21 cellular contexts compared by ENCODE assay signal in genomic region chr7:18877874-18878273, GRCh38.
DNase-seq lines count a peak whose midpoint lies in the region; ATAC-seq, FAIRE-seq and TF ChIP-seq lines count a peak whose summit lies in the region.
"Had no signal": no experiment of that assay in that cellular context is flagged by ENCODE, and none has a peak within 500 bp of the region (broad histone marks: within the 10 kb centered on the region; RNA-seq: fewer than 3 reads in every experiment).

No MANE protein-coding gene starts in this region.

- H4K91ac ChIP-seq in IMR-90 (ENCODE audit: insufficient read depth, low read depth, low read length), result no peak overlapping the region

- no peaks in the 10 kb centered on the region for H3K79me2 ChIP-seq in HepG2 (ENCODE audit: insufficient read depth, low read length)
- H3K79me2 ChIP-seq in K562 (ENCODE audit: control insufficient read depth, insufficient read depth, low read length), result no peaks in the 10 kb centered on the region

- no peak overlapping the region for H2BK20ac ChIP-seq in IMR-90 (ENCODE audit: low read depth, low read length)

- FAIRE-seq in HepG2 (lab: Jason Lieb, UNC) (no peak), K562 (lab: Jason Lieb, UNC) (no peak)
- FAIRE-seq: A204.1, GM12892, GM18507 had no signal

- TF ChIP-seq EP300 in HepG2 (IDR thresholded peaks at IDR 0.05; ENCODE audit: low read depth in 2 of 2, low read length in 2 of 2) (no peak), HepG2 (CRISPR knock-in tag; IDR thresholded peaks at IDR 0.05; ENCODE audit: borderline replicate concordance) (no peak), K562 (IDR thresholded peaks at IDR 0.05; ENCODE audit: low read length) (no peak)

- H3K9me1 ChIP-seq in IMR-90 (ENCODE audit: insufficient read depth, low read length) (no peaks in the 10 kb centered on the region), K562 (ENCODE audit: control insufficient read depth, insufficient read depth, low read length) (no peaks in the 10 kb centered on the region)

- TF ChIP-seq RAD21 in HepG2 (CRISPR knock-in tag; IDR thresholded peaks at IDR 0.05) (no peak), IMR-90 (IDR thresholded peaks at IDR 0.05; ENCODE audit: low read length) (no peak), K562 (CRISPR knock-in tag; conservative IDR thresholded peaks at IDR 0.05 in 1 of 2, IDR thresholded peaks at IDR 0.05 in 1 of 2) (no peak)

- H3K27ac ChIP-seq in HepG2 (ENCODE audit: extremely low read length, insufficient read depth, low read length), result no peak overlapping the region
- H3K27ac ChIP-seq in right lobe of liver, result no peak overlapping the region
- no peak overlapping the region for H3K27ac ChIP-seq in IMR-90 (ENCODE audit: insufficient read depth, low read length)
- H3K27ac ChIP-seq in K562 (ENCODE audit: extremely low read depth, low read depth, low read length), result no peak overlapping the region
- H3K27ac ChIP-seq: C4-2B, HL-60 had no signal

- H2BK15ac ChIP-seq in IMR-90 (ENCODE audit: low read depth, low read length), result no peak overlapping the region

- ATAC-seq in HepG2 (no peak), right lobe of liver (no peak), IMR-90 (ENCODE audit: low read depth) (no peak), K562 (no peak), GM21529 (IDR thresholded peaks at IDR 0.05; ENCODE audit: unreplicated experiment) (no peak)
- ATAC-seq: GM23338, HCT116 had no signal

- 0% methylated on average over 3 of the region's 3 CpGs for WGBS in HepG2 (ENCODE audit: low lambda C conversion rate)
- whole genome bisulfite sequencing in right lobe of liver (ENCODE audit: insufficient coverage, low coverage, low lambda C conversion rate, missing lambda C conversion rate), result 33% methylated on average over 3 of the region's 3 CpGs
- no CpG with 5 or more reads among the region's 3 CpGs for WGBS in IMR-90 (ENCODE audit: extremely low coverage in 2 of 2, insufficient read length in 1 of 2), 2 experiments
- 0% methylated on average over 3 of the region's 3 CpGs for WGBS in K562 (ENCODE audit: insufficient coverage, low coverage, missing lambda C conversion rate)

- no peak overlapping the region for H3K18ac ChIP-seq in IMR-90 (ENCODE audit: low read depth, low read length)

- DNase-seq in HepG2 (ENCODE audit: low spot score) (no peak), right lobe of liver (no peak), IMR-90 (no peak), K562 (ENCODE audit: extremely low read depth in 1 of 4, low spot score in 3 of 4) (no peak), DMS 273 (lab: John Stamatoyannopoulos, UW; ENCODE audit: unreplicated experiment) (no peak)
- DNase-seq: AML-193; CD4-positive, alpha-beta memory T cell; DMS 273 treated with DMSO at 0.1 percent for 48 hours; DMS79; GDM1; H7; HFFc6; KG1 had no signal

- H3K14ac ChIP-seq in IMR-90 (replicated peaks; ENCODE audit: low read depth, low read length), result no peak overlapping the region

- CTCF ChIA-PET in HepG2 (lab: Yijun Ruan, JAX; ENCODE audit: low intra/inter-chr PET ratio, low total read pairs) (no interaction called here), IMR-90 (lab: Yijun Ruan, JAX) (no interaction called here), K562 (lab: Yijun Ruan, JAX; ENCODE audit: low intra/inter-chr PET ratio) (no interaction called here)

- H3K4me3 ChIP-seq in HepG2 (replicated peaks in 1 of 3; ENCODE audit: insufficient read depth in 1 of 3, low read depth in 2 of 3, low read length in 3 of 3) (no peak overlapping the region), right lobe of liver (no peak overlapping the region), IMR-90 (ENCODE audit: insufficient read depth, low read depth, low read length) (no peak overlapping the region), K562 (no peak overlapping the region)
- H3K4me3 ChIP-seq: GM23338 had no signal

- H3K79me1 ChIP-seq in IMR-90 (ENCODE audit: low read depth in 1 of 2, low read length in 2 of 2), result no peaks in the 10 kb centered on the region

- no peak for TF ChIP-seq POLR2A in HepG2 (IDR thresholded peaks at IDR 0.05; ENCODE audit: insufficient read depth in 1 of 2, low read depth in 2 of 2, low read length in 2 of 2)
- no peak for TF ChIP-seq POLR2A in right lobe of liver (IDR thresholded peaks at IDR 0.05)
- TF ChIP-seq POLR2A in IMR-90 (IDR thresholded peaks at IDR 0.05; ENCODE audit: low read depth, low read length), result no peak
- TF ChIP-seq POLR2A in K562 (conservative IDR thresholded peaks at IDR 0.05), result no peak

- POLR2A ChIA-PET in HepG2 (lab: Yijun Ruan, JAX) (no interaction called here), IMR-90 (lab: Charles Lee; ENCODE audit: unreplicated experiment) (no interaction called here), K562 (lab: Yijun Ruan, JAX) (no interaction called here)

- no peak overlapping the region for H4K8ac ChIP-seq in IMR-90 (ENCODE audit: low read depth in 2 of 2, low read length in 2 of 2)

- H2BK5ac ChIP-seq in IMR-90 (ENCODE audit: low read depth, low read length, poor library complexity, severe bottlenecking), result no peak overlapping the region

- no peak overlapping the region for H3K4ac ChIP-seq in IMR-90 (ENCODE audit: low read depth, low read length)

- H3K36me3 ChIP-seq in HepG2 (replicated peaks in 1 of 2; ENCODE audit: control insufficient read depth in 1 of 2, insufficient read depth in 2 of 2, low read length in 2 of 2), result no peaks in the 10 kb centered on the region
- H3K36me3 ChIP-seq in right lobe of liver, result no peaks in the 10 kb centered on the region
- H3K36me3 ChIP-seq in IMR-90 (ENCODE audit: control insufficient read depth, insufficient read depth, low read length), result no peaks in the 10 kb centered on the region
- no peaks in the 10 kb centered on the region for H3K36me3 ChIP-seq in K562 (ENCODE audit: control insufficient read depth, insufficient read depth, low read length)

- H3K9me3 ChIP-seq in HepG2 (ENCODE audit: low read length) (peaks cover 85% of the 10 kb centered on the region), right lobe of liver (no peaks in the 10 kb centered on the region), IMR-90 (ENCODE audit: control insufficient read depth, insufficient read depth, low read length) (no peaks in the 10 kb centered on the region; the same call in 1 of the 2 replicates), K562 (replicated peaks; ENCODE audit: control insufficient read depth, insufficient read depth, low read depth, low read length) (no peaks in the 10 kb centered on the region)

- intact Hi-C loops in HepG2 (cut with micrococcal nuclease; ENCODE audit: unreplicated experiment), result no loop called here
- intact Hi-C loops in right lobe of liver (cut with DNase I), result no loop called here
- intact Hi-C loops in IMR-90 (cut with micrococcal nuclease), result no loop called here
- intact Hi-C loops in K562 (cut with micrococcal nuclease), result no loop called here

- TF ChIP-seq CTCF in HepG2 (CRISPR knock-in tag; IDR thresholded peaks at IDR 0.05) (no peak), right lobe of liver (IDR thresholded peaks at IDR 0.05) (no peak), IMR-90 (conservative IDR thresholded peaks at IDR 0.05; ENCODE audit: low read depth, low read length) (no peak), K562 (IDR thresholded peaks at IDR 0.05 in 2 of 3, conservative IDR thresholded peaks at IDR 0.05 in 1 of 3; ENCODE audit: insufficient read depth in 2 of 3, low read depth in 1 of 3, low read length in 3 of 3) (no peak)

- H2AFZ ChIP-seq in HepG2 (ENCODE audit: low read length) (no peak overlapping the region), IMR-90 (replicated peaks; ENCODE audit: low read length, poor library complexity) (no peak overlapping the region), K562 (ENCODE audit: low read depth, low read length) (no peak overlapping the region)
- H2AFZ ChIP-seq: GM23338 had no signal

- BruUV-seq in HepG2 (replicated peaks; lab: Mats Ljungman, UMichigan), result no TSS peak
- BruUV-seq in IMR-90 (replicated peaks; lab: Mats Ljungman, UMichigan), result no TSS peak
- no TSS peak for BruUV-seq in K562 (replicated peaks; lab: Mats Ljungman, UMichigan)

- H2AK5ac ChIP-seq in IMR-90 (ENCODE audit: low read depth, low read length), result no peak overlapping the region

- H3K23ac ChIP-seq in IMR-90 (ENCODE audit: low read depth, low read length), result no peak overlapping the region

- no peak overlapping the region for H2AK9ac ChIP-seq in IMR-90 (replicated peaks; ENCODE audit: low read depth, low read length, poor library complexity)

- H2BK120ac ChIP-seq in IMR-90 (ENCODE audit: low read depth, low read length), result no peak overlapping the region

- H4K20me1 ChIP-seq in HepG2 (ENCODE audit: insufficient read depth, low read length) (no peaks in the 10 kb centered on the region), IMR-90 (ENCODE audit: insufficient read depth, low read length) (no peaks in the 10 kb centered on the region), K562 (replicated peaks; ENCODE audit: control insufficient read depth, insufficient read depth, low read length) (no peaks in the 10 kb centered on the region)

- in situ Hi-C loops in HepG2 (cut with HindIII; ENCODE audit: extremely low pct_ligation_motif_present, low pct_unique_long_range_greater_than_20kb), result no loop called here
- in situ Hi-C loops in IMR-90 (cut with MboI; ENCODE audit: low sequenced_read_pairs), result no loop called here
- in situ Hi-C loops in K562 (cut with MboI), result no loop called here

- H3K4me2 ChIP-seq in HepG2 (ENCODE audit: low read depth, low read length) (no peak overlapping the region), IMR-90 (ENCODE audit: low read depth, low read length) (no peak overlapping the region), K562 (ENCODE audit: insufficient read depth, low read length) (no peak overlapping the region)
- H3K4me2 ChIP-seq: GM23338 had no signal

- H4K5ac ChIP-seq in IMR-90 (ENCODE audit: low read depth, low read length), result no peak overlapping the region

- H3K27me3 ChIP-seq in HepG2 (ENCODE audit: control insufficient read depth in 1 of 2, insufficient read depth in 2 of 2, low read length in 2 of 2), result no peaks in the 10 kb centered on the region
- H3K27me3 ChIP-seq in right lobe of liver, result no peaks in the 10 kb centered on the region
- no peaks in the 10 kb centered on the region for H3K27me3 ChIP-seq in IMR-90 (ENCODE audit: control insufficient read depth, insufficient read depth, low read length)
- no peaks in the 10 kb centered on the region for H3K27me3 ChIP-seq in K562 (ENCODE audit: control insufficient read depth in 2 of 2, insufficient read depth in 2 of 2, low read length in 2 of 2)

- H3K9ac ChIP-seq in HepG2 (ENCODE audit: insufficient read depth, low read depth, low read length), result no peak overlapping the region
- H3K9ac ChIP-seq in IMR-90 (ENCODE audit: low read depth, low read length), result no peak overlapping the region
- no peak overlapping the region for H3K9ac ChIP-seq in K562 (ENCODE audit: insufficient read depth in 1 of 2, low read depth in 2 of 2, low read length in 2 of 2)

- H3K4me1 ChIP-seq in HepG2 (ENCODE audit: insufficient read depth, low read length), result no peaks in the 10 kb centered on the region
- H3K4me1 ChIP-seq in right lobe of liver, result no peaks in the 10 kb centered on the region
- H3K4me1 ChIP-seq in IMR-90 (ENCODE audit: control insufficient read depth, insufficient read depth, low read length), result no peaks in the 10 kb centered on the region
- H3K4me1 ChIP-seq in K562 (replicated peaks in 1 of 2; ENCODE audit: control insufficient read depth in 2 of 2, insufficient read depth in 2 of 2, low read length in 2 of 2), result no peaks in the 10 kb centered on the region

- no peak overlapping the region for H3K56ac ChIP-seq in IMR-90 (ENCODE audit: extremely low read depth, insufficient read depth, low read length)

- dilution Hi-C loops in IMR-90 (cut with HindIII; ENCODE audit: low sequenced_read_pairs, unreplicated experiment), result no loop called here

Comparison
In these comparisons a context has a peak if more than half of its experiments do, and no peak if none do; other contexts are left out.
1. Of the 241 proteins assayed by ChIP-seq in both HepG2 and K562: peak only in HepG2: MAFF and MAFK; only in K562: RFX1; in both: none; in neither: 238.